Comparison of ENCODE assay signal across 24 cellular contexts in genomic region chr13:107681611-107682010, GRCh38.
DNase-seq lines count a peak whose midpoint lies in the region; TF ChIP-seq lines count a peak whose summit lies in the region.
"Had no signal": no experiment of that assay in that cellular context is flagged by ENCODE, and none has a peak within 500 bp of the region (broad histone marks: within the 10 kb centered on the region; RNA-seq: fewer than 3 reads in every experiment).

No MANE protein-coding gene starts in this region.

- no peak overlapping the region for H3K27ac ChIP-seq in colonic mucosa

- no peak overlapping the region for H3K4me3 ChIP-seq in colonic mucosa
- H3K4me3 ChIP-seq: GM12878 had no signal

- no peaks in the 10 kb centered on the region for H3K4me1 ChIP-seq in colonic mucosa

- no peaks in the 10 kb centered on the region for H3K36me3 ChIP-seq in colonic mucosa

- no peak overlapping the region for H3K9ac ChIP-seq in colonic mucosa (ENCODE audit: low read depth in 2 of 2, low read length in 2 of 2)

- H3K9me3 ChIP-seq in colonic mucosa: no peaks in the 10 kb centered on the region

- DNase-seq in NCI-H82 (lab: John Stamatoyannopoulos, UW) (peak; percentile 25), NCI-H82 treated with DMSO at 0.1 percent for 48 hours (lab: John Stamatoyannopoulos, UW; ENCODE audit: unreplicated experiment) (no peak), D341Med (ENCODE audit: low spot score) (peak; percentile 43), SK-N-DZ (ENCODE audit: low spot score) (peak; percentile 28), retina (peak; percentile 33), colonic mucosa (no peak)
- no peak for DNase-seq in activated CD4-positive, alpha-beta T cell treated with anti-CD3 and anti-CD28 coated beads for 4 hours
- DNase-seq: 8988T; ACHN; CD4-positive, alpha-beta T cell; DMS79; EL; GDM1; GOT3; HCEC 1CT; KBM-7; MV-4-11; NCI-H1105; NCI-H2081; NCI-H2227 treated with DMSO at 0.1 percent for 48 hours; NK-92 treated with Interleukin-12 subunit alpha and Interleukin-12 subunit beta, amount 100 ng/mL, for 24 hours; RPMI8226; SW 1271 had no signal

- no peak for TF ChIP-seq CTCF in colonic mucosa (IDR thresholded peaks at IDR 0.05)

- intact Hi-C loops in colonic mucosa (cut with DNase I): no loop called here

- H3K27me3 ChIP-seq in colonic mucosa: no peaks in the 10 kb centered on the region

Comparison
In these comparisons a context has a peak if more than half of its experiments do, and no peak if none do; other contexts are left out.
1. DNase-seq: peak in NCI-H82 (single experiment), D341Med (single experiment), SK-N-DZ (single experiment) and retina (single experiment); none in NCI-H82 treated with DMSO at 0.1 percent for 48 hours (single experiment), activated CD4-positive, alpha-beta T cell treated with anti-CD3 and anti-CD28 coated beads for 4 hours (0 of 2) and colonic mucosa (single experiment).